29 cellular contexts compared by ENCODE assay signal in genomic region chr16:82533161-82533560, GRCh38.
"Had no signal": no experiment of that assay in that cellular context is flagged by ENCODE, and none has a peak within 500 bp of the region (broad histone marks: within the 10 kb centered on the region; RNA-seq: fewer than 3 reads in every experiment).

No MANE protein-coding gene starts in this region.

- ATAC-seq: naive thymus-derived CD4-positive, alpha-beta T cell; natural killer cell; right cardiac atrium; sciatic nerve; stimulated activated memory B cell treated with anti-CD40 and anti-IgM and Interleukin-4, amounts not matched to agents 10 μg/mL and 1 μg/mL and 100 μg/mL, for 72 hours; stimulated activated naive CD8-positive, alpha-beta T cell treated with anti-CD3 and anti-CD28 coated beads, Interleukin-15, amount 100 ng/mL, for 72 hours; stimulated activated naive CD8-positive, alpha-beta T cell treated with anti-CD3 and anti-CD28 coated beads, Interleukin-15, Interleukin-2, amounts not matched to agents 100 U/mL and 50 U/mL, for 24 hours; upper lobe of right lung had no signal

- H3K4me3 ChIP-seq: neural progenitor cell, ovary, prostate gland, skin epidermis, smooth muscle cell, spleen, suprapubic skin, testis, tibial artery, transverse colon, upper lobe of right lung, vagina had no signal

- H3K27me3 ChIP-seq: neural progenitor cell, ovary, suprapubic skin, testis, tibial artery, transverse colon, upper lobe of right lung, vagina had no signal

- H3K4me2 ChIP-seq: neural progenitor cell, smooth muscle cell had no signal

- H3K27ac ChIP-seq: neural progenitor cell, ovary, parathyroid adenoma, prostate gland, skin epidermis, spleen, suprapubic skin, testis, tibial artery, transverse colon, upper lobe of right lung, vagina had no signal

- H3K4me1 ChIP-seq: neural progenitor cell, parathyroid adenoma, prostate gland, spleen, suprapubic skin, testis, tibial artery, transverse colon, upper lobe of right lung, vagina had no signal

- H3K36me3 ChIP-seq: neural progenitor cell, ovary, prostate gland, spleen, suprapubic skin, tibial artery, transverse colon, upper lobe of right lung, vagina had no signal

- H3K79me2 ChIP-seq: parathyroid adenoma had no signal

- DNase-seq: naive thymus-derived CD4-positive, alpha-beta T cell; natural killer cell; occipital lobe; ovary; retina; right cardiac atrium; spleen; stimulated activated CD4-positive, alpha-beta T cell treated with anti-CD3 and anti-CD28 coated beads, Interleukin-12 subunit alpha, Interleukin-12 subunit beta, amount 100 ng/mL, for 4 hours; stimulated activated CD4-positive, alpha-beta T cell treated with anti-CD3 and anti-CD28 coated beads, Interleukin-1b, Interleukin-23, amount 100 ng/mL, for 48 hours; stimulated activated CD4-positive, alpha-beta T cell treated with anti-CD3 and anti-CD28 coated beads, Interleukin-4, amount 100 ng/mL, for 1 hour; stimulated activated CD4-positive, alpha-beta T cell treated with anti-CD3 and anti-CD28 coated beads, Interleukin-4, amount 100 ng/mL, for 4 hours; stimulated activated CD8-positive, alpha-beta memory T cell treated with anti-CD3 and anti-CD28 coated beads, Interleukin-4, amount 100 ng/mL, for 48 hours; stimulated activated naive CD4-positive, alpha-beta T cell; stimulated activated naive CD8-positive, alpha-beta T cell treated with anti-CD3 and anti-CD28 coated beads, Interleukin-15, amount 100 ng/mL, for 72 hours; stimulated activated naive CD8-positive, alpha-beta T cell treated with anti-CD3 and anti-CD28 coated beads, Interleukin-15, Interleukin-2, amounts not matched to agents 100 U/mL and 50 U/mL, for 24 hours; substantia nigra; testis; tibial artery; transverse colon; upper lobe of right lung had no signal

- H3K9me3 ChIP-seq: ovary, prostate gland, suprapubic skin, testis, transverse colon, upper lobe of right lung, vagina had no signal

- H3K9ac ChIP-seq: neural progenitor cell, parathyroid adenoma had no signal

- H2AFZ ChIP-seq: neural progenitor cell, parathyroid adenoma had no signal
